4 cellular contexts compared by ENCODE assay signal in the genomic region with DNA sequence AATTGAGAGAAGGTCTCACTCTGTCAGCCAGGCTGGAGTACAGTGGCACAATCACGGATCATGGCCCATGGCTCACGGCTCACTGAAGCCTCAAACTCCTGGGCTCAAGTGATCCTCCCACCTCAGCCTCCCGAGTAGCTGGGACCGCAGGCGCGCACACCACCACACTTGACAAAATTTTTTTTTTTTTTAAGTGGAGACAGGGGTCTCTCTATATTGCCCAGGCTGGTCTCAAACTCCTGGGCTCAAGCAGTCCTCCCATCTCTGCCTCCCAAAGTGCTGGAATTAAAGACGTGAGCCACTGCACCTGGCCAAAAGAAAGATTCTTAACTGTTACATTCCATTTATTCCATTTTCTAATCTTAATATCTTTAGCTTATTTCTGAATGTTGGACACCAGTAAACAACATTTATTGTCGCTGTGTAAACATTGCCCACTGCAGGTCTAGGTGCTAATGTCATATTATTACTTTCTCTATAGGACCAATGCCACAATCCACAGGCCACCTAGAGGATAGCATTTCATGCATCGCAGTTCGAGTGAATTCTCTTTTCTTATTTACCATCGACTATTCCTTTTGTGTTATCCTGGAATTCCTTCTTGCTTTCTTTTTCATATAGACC.
TF ChIP-seq lines count a peak whose summit lies in the region.

No MANE protein-coding gene starts in this region.

TF ChIP-seq in SK-N-SH treated with all-trans-retinoic acid at 6 μM for 48 hours, 23 proteins besides CTCF, POLR2A, EP300 and RAD21:
- TF ChIP-seq BACH2 (CRISPR knock-in tag; IDR thresholded peaks at IDR 0.05; ENCODE audit: borderline replicate concordance) (no peak), ESRRG (CRISPR knock-in tag; IDR thresholded peaks at IDR 0.05) (no peak), ZFP3 (CRISPR knock-in tag; IDR thresholded peaks at IDR 0.05) (no peak)

TF ChIP-seq in SK-N-SH, 30 proteins besides CTCF, POLR2A, EP300 and RAD21 (continues in another document):
- TF ChIP-seq SMC3 (IDR thresholded peaks at IDR 0.05; ENCODE audit: low read depth, low read length) (no peak), GATA2 (CRISPR knock-in tag; IDR thresholded peaks at IDR 0.05) (no peak), RXRA (IDR thresholded peaks at IDR 0.05; ENCODE audit: borderline replicate concordance, low read depth) (no peak), FOXM1 (IDR thresholded peaks at IDR 0.05; ENCODE audit: low read depth) (no peak), JUND (IDR thresholded peaks at IDR 0.05) (no peak), YY1 (IDR thresholded peaks at IDR 0.05; ENCODE audit: low read depth) (no peak), EZH2phosphoT487 (IDR thresholded peaks at IDR 0.05; ENCODE audit: borderline replicate concordance, low read depth) (no peak), NFIC (IDR thresholded peaks at IDR 0.05; ENCODE audit: borderline replicate concordance) (no peak), TAF1 (IDR thresholded peaks at IDR 0.05; ENCODE audit: borderline replicate concordance, low read depth, low read length) (no peak), TCF12 (IDR thresholded peaks at IDR 0.05) (no peak)
- TF ChIP-seq, protein P1, sequence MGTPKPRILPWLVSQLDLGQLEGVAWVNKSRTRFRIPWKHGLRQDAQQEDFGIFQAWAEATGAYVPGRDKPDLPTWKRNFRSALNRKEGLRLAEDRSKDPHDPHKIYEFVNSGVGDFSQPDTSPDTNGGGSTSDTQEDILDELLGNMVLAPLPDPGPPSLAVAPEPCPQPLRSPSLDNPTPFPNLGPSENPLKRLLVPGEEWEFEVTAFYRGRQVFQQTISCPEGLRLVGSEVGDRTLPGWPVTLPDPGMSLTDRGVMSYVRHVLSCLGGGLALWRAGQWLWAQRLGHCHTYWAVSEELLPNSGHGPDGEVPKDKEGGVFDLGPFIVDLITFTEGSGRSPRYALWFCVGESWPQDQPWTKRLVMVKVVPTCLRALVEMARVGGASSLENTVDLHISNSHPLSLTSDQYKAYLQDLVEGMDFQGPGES (IDR thresholded peaks at IDR 0.05; ENCODE audit: low read depth, low read length), result no peak
- TF ChIP-seq, protein P2, sequence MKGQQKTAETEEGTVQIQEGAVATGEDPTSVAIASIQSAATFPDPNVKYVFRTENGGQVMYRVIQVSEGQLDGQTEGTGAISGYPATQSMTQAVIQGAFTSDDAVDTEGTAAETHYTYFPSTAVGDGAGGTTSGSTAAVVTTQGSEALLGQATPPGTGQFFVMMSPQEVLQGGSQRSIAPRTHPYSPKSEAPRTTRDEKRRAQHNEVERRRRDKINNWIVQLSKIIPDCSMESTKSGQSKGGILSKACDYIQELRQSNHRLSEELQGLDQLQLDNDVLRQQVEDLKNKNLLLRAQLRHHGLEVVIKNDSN (IDR thresholded peaks at IDR 0.05; ENCODE audit: borderline replicate concordance, low read depth), result no peak
- TF ChIP-seq, protein P3, sequence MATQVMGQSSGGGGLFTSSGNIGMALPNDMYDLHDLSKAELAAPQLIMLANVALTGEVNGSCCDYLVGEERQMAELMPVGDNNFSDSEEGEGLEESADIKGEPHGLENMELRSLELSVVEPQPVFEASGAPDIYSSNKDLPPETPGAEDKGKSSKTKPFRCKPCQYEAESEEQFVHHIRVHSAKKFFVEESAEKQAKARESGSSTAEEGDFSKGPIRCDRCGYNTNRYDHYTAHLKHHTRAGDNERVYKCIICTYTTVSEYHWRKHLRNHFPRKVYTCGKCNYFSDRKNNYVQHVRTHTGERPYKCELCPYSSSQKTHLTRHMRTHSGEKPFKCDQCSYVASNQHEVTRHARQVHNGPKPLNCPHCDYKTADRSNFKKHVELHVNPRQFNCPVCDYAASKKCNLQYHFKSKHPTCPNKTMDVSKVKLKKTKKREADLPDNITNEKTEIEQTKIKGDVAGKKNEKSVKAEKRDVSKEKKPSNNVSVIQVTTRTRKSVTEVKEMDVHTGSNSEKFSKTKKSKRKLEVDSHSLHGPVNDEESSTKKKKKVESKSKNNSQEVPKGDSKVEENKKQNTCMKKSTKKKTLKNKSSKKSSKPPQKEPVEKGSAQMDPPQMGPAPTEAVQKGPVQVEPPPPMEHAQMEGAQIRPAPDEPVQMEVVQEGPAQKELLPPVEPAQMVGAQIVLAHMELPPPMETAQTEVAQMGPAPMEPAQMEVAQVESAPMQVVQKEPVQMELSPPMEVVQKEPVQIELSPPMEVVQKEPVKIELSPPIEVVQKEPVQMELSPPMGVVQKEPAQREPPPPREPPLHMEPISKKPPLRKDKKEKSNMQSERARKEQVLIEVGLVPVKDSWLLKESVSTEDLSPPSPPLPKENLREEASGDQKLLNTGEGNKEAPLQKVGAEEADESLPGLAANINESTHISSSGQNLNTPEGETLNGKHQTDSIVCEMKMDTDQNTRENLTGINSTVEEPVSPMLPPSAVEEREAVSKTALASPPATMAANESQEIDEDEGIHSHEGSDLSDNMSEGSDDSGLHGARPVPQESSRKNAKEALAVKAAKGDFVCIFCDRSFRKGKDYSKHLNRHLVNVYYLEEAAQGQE (IDR thresholded peaks at IDR 0.05; ENCODE audit: low read depth, low read length), result no peak

TF ChIP-seq in IMR-90, 13 proteins besides CTCF, POLR2A, EP300 and RAD21:
- no peak for TF ChIP-seq NFE2L2 (IDR thresholded peaks at IDR 0.05; ENCODE audit: low read depth, low read length)
- no peak for TF ChIP-seq MAZ (IDR thresholded peaks at IDR 0.05; ENCODE audit: borderline replicate concordance, low read depth, low read length)
- TF ChIP-seq, protein P4, sequence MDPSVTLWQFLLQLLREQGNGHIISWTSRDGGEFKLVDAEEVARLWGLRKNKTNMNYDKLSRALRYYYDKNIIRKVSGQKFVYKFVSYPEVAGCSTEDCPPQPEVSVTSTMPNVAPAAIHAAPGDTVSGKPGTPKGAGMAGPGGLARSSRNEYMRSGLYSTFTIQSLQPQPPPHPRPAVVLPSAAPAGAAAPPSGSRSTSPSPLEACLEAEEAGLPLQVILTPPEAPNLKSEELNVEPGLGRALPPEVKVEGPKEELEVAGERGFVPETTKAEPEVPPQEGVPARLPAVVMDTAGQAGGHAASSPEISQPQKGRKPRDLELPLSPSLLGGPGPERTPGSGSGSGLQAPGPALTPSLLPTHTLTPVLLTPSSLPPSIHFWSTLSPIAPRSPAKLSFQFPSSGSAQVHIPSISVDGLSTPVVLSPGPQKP (IDR thresholded peaks at IDR 0.05; ENCODE audit: borderline replicate concordance, low read depth, low read length), result no peak
- TF ChIP-seq SMC3 (IDR thresholded peaks at IDR 0.05; ENCODE audit: low read depth, low read length), result no peak
- no peak for TF ChIP-seq MXI1 (IDR thresholded peaks at IDR 0.05; ENCODE audit: borderline replicate concordance, low read depth, low read length)
- TF ChIP-seq RFX5 (IDR thresholded peaks at IDR 0.05; ENCODE audit: low read depth, low read length), result no peak

TF ChIP-seq in endothelial cell of umbilical vein, 7 proteins besides CTCF, POLR2A, EP300 and RAD21:
- TF ChIP-seq GATA2 (IDR thresholded peaks at IDR 0.05; ENCODE audit: insufficient read depth, insufficient read length, low read depth, low read length) (no peak), FOS (IDR thresholded peaks at IDR 0.05; ENCODE audit: borderline replicate concordance, insufficient read depth, low read length) (no peak), EZH2 (IDR thresholded peaks at IDR 0.05; ENCODE audit: borderline replicate concordance, low read depth, low read length, severe bottlenecking) (no peak), POLR2AphosphoS5 (IDR thresholded peaks at IDR 0.05; ENCODE audit: insufficient read depth, low read depth, low read length) (no peak), JUN (IDR thresholded peaks at IDR 0.05; ENCODE audit: borderline replicate concordance, insufficient read depth, insufficient read length, low read depth) (no peak), MYC (IDR thresholded peaks at IDR 0.05; ENCODE audit: low read depth, low read length) (no peak)
- TF ChIP-seq, protein P5, sequence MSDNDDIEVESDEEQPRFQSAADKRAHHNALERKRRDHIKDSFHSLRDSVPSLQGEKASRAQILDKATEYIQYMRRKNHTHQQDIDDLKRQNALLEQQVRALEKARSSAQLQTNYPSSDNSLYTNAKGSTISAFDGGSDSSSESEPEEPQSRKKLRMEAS (IDR thresholded peaks at IDR 0.05; ENCODE audit: insufficient read depth, insufficient read length), result no peak
